21 cellular contexts compared by ENCODE assay signal in genomic region chr10:79354141-79354540, GRCh38. TPM values are rescaled to one million over a fixed set of nuclear protein-coding genes. Genes with fewer than 3 reads are reported as not detected.
A peak's percentile ranks its signal among the peaks of the same experiment; 100 is the strongest.
DNase-seq lines count a peak whose midpoint lies in the region; ATAC-seq, FAIRE-seq and TF ChIP-seq lines count a peak whose summit lies in the region.
"Had no signal": no experiment of that assay in that cellular context is flagged by ENCODE, and none has a peak within 500 bp of the region (broad histone marks: within the 10 kb centered on the region; RNA-seq: fewer than 3 reads in every experiment).

No MANE protein-coding gene starts in this region.

- H4K20me1 ChIP-seq in PC-9 (ENCODE audit: insufficient read depth): peaks cover 59% of the 10 kb centered on the region

- CTCF ChIA-PET in PC-9 (lab: Charles Lee): no interaction called here

- H3K36me3 Mint-ChIP-seq in memory B cell: peaks cover 38% of the 10 kb centered on the region

- TF ChIP-seq POLR2A in H54 (IDR thresholded peaks at IDR 0.05; ENCODE audit: low read depth, low read length): no peak

- H3K4me3 ChIP-seq in PC-9: no peak overlapping the region
- H3K4me3 ChIP-seq: left ventricle myocardium inferior, ovary, tibial nerve had no signal

- H3K27ac ChIP-seq in PC-9: 0 out of 2 replicates have a peak overlapping the region, but pooled peaks have one; percentile 20
- H3K27ac ChIP-seq: 22Rv1, KMS-11, left ventricle myocardium inferior, ovary, tibial nerve, VCaP had no signal

- peaks cover 9% of the 10 kb centered on the region for H3K4me1 ChIP-seq in PC-9 (replicated peaks; ENCODE audit: insufficient read depth)

- ATAC-seq in memory B cell (ENCODE audit: low read depth) (peak; percentile 70), GM21526 (IDR thresholded peaks at IDR 0.05; ENCODE audit: low FRiP score, unreplicated experiment) (no peak)

- no peaks in the 10 kb centered on the region for H3K27me3 ChIP-seq in PC-9 (ENCODE audit: insufficient read depth, low read depth)
- H3K27me3 ChIP-seq: ovary, tibial nerve had no signal

- no peak overlapping the region for H2AFZ ChIP-seq in PC-9

- no peaks in the 10 kb centered on the region for H3K9me3 ChIP-seq in PC-9 (ENCODE audit: insufficient read depth, low read depth)
- H3K9me3 ChIP-seq: left ventricle myocardium inferior, ovary, tibial nerve had no signal

- no peaks in the 10 kb centered on the region for H3K9me2 ChIP-seq in PC-9 (ENCODE audit: insufficient read depth)

- H3K27ac Mint-ChIP-seq in memory B cell: peak overlapping the region; percentile 68
- H3K27ac Mint-ChIP-seq: dendritic cell treated with granulocyte-macrophage colony-stimulating factor and Interleukin-4, amounts not matched to agents 40 ng/mL and 50 ng/mL, for 4 days had no signal

- H3K79me2 ChIP-seq in PC-9 (ENCODE audit: low read depth): peaks cover 37% of the 10 kb centered on the region

- POLR2A ChIA-PET in PC-9 (lab: Charles Lee; ENCODE audit: unreplicated experiment): no interaction called here

- no peaks in the 10 kb centered on the region for H3K27me3 Mint-ChIP-seq in memory B cell
- H3K27me3 Mint-ChIP-seq: CD4-positive, CD25-positive, alpha-beta regulatory T cell; dendritic cell treated with granulocyte-macrophage colony-stimulating factor and Interleukin-4, amounts not matched to agents 40 ng/mL and 50 ng/mL, for 4 days had no signal

- TF ChIP-seq CTCF in PC-9 (conservative IDR thresholded peaks at IDR 0.05): no peak

- H3F3A ChIP-seq in PC-9 (ENCODE audit: insufficient read depth, low read depth): peaks cover 62% of the 10 kb centered on the region

- peaks cover 31% of the 10 kb centered on the region for H3K4me1 Mint-ChIP-seq in memory B cell

- FAIRE-seq in H54 (lab: Jason Lieb, UNC): no peak

- H3K36me3 ChIP-seq in PC-9 (ENCODE audit: low read depth): peaks cover 62% of the 10 kb centered on the region
- H3K36me3 ChIP-seq: ovary had no signal

- DNase-seq in NOMO-1 treated with DMSO at 0.1 percent for 48 hours (lab: John Stamatoyannopoulos, UW; ENCODE audit: unreplicated experiment) (peak; percentile 30), NOMO-1 treated with dmso at 0.1 percent for 144 hours (lab: John Stamatoyannopoulos, UW; ENCODE audit: unreplicated experiment) (no peak), H54 (ENCODE audit: insufficient read length, low spot score) (peak; percentile 9), PC-9 (no peak), memory B cell (ENCODE audit: low spot score in 2 of 2) (no peak), amniotic stem cell (lab: John Stamatoyannopoulos, UW) (no peak)
- DNase-seq in stimulated activated CD4-positive, alpha-beta T cell treated with anti-CD3 and anti-CD28 coated beads, Interleukin-4, amount 100 ng/mL, for 4 hours: no peak
- DNase-seq: activated gamma-delta T cell; CD4-positive, CD25-positive, alpha-beta regulatory T cell; DMS79; erythroblast; left ventricle myocardium inferior; NCI-H446; ovary; stimulated activated CD4-positive, alpha-beta T cell treated with anti-CD3 and anti-CD28 coated beads, Interleukin-4, amount 100 ng/mL, for 24 hours had no signal

- BruUV-seq in PC-9 (replicated peaks; lab: Mats Ljungman, UMichigan): TSS peak; percentile 0

- H3K9me3 Mint-ChIP-seq in memory B cell: no peaks in the 10 kb centered on the region
- H3K9me3 Mint-ChIP-seq: CD4-positive, CD25-positive, alpha-beta regulatory T cell; dendritic cell treated with granulocyte-macrophage colony-stimulating factor and Interleukin-4, amounts not matched to agents 40 ng/mL and 50 ng/mL, for 4 days had no signal

- H3K4me3 Mint-ChIP-seq in memory B cell: no peak overlapping the region
- H3K4me3 Mint-ChIP-seq: dendritic cell treated with granulocyte-macrophage colony-stimulating factor and Interleukin-4, amounts not matched to agents 40 ng/mL and 50 ng/mL, for 4 days had no signal

- intact Hi-C loops in PC-9 (cut with micrococcal nuclease; ENCODE audit: unreplicated experiment): no loop called here

- H3K4me2 ChIP-seq in PC-9: no peak overlapping the region
- H3K4me2 ChIP-seq: KMS-11 had no signal

RNA-seq across cellular contexts. Expression of gene PPIF, which starts 6.9 kb away (rescaled TPM):
- 171 and 203 TPM in 2 replicates for total RNA-seq in PC-9 (2021)

Comparison
In these comparisons a context has a peak if more than half of its experiments do, and no peak if none do; other contexts are left out.
1. DNase-seq: peak in NOMO-1 treated with DMSO at 0.1 percent for 48 hours (single experiment) and H54 (single experiment); none in NOMO-1 treated with dmso at 0.1 percent for 144 hours (single experiment), PC-9 (0 of 2), memory B cell (0 of 2), stimulated activated CD4-positive, alpha-beta T cell treated with anti-CD3 and anti-CD28 coated beads, Interleukin-4, amount 100 ng/mL, for 4 hours (0 of 2) and amniotic stem cell (single experiment).